ENCODE assay signal across 13 cellular contexts in genomic region chr9:77752566-77752965, GRCh38.
DNase-seq lines count a peak whose midpoint lies in the region; ATAC-seq and TF ChIP-seq lines count a peak whose summit lies in the region.
"Had no signal": no experiment of that assay in that cellular context is flagged by ENCODE, and none has a peak within 500 bp of the region (broad histone marks: within the 10 kb centered on the region; RNA-seq: fewer than 3 reads in every experiment).

No MANE protein-coding gene starts in this region.

- no peak overlapping the region for H3K4me3 ChIP-seq in muscle layer of colon (ENCODE audit: low read depth in 1 of 2, low read length in 2 of 2)
- H3K4me3 ChIP-seq: BLaER1 had no signal

- H3K9me3 ChIP-seq in muscle layer of colon (ENCODE audit: low read length), result no peaks in the 10 kb centered on the region
- H3K9me3 ChIP-seq: BLaER1 had no signal

- peak overlapping the region; percentile 88 for H3K27ac Mint-ChIP-seq in endothelial cell (ENCODE audit: unreplicated experiment)
- no peak overlapping the region for H3K27ac Mint-ChIP-seq in stimulated activated memory B cell treated with anti-CD40 and anti-IgM and Interleukin-4, amounts not matched to agents 10 μg/mL and 1 μg/mL and 100 μg/mL, for 72 hours

- no peak overlapping the region for H3K4me3 Mint-ChIP-seq in endothelial cell (ENCODE audit: unreplicated experiment)
- H3K4me3 Mint-ChIP-seq in stimulated activated memory B cell treated with anti-CD40 and anti-IgM and Interleukin-4, amounts not matched to agents 10 μg/mL and 1 μg/mL and 100 μg/mL, for 72 hours, result no peak overlapping the region
- H3K4me3 Mint-ChIP-seq: naive B cell had no signal

- DNase-seq in AG08395 (ENCODE audit: low spot score), result peak; percentile 55
- peak; percentile 80 for DNase-seq in M059J (ENCODE audit: low read depth)
- no peak for DNase-seq in endothelial cell (ENCODE audit: low spot score)
- DNase-seq in DMS153 treated with DMSO at 0.1 percent for 48 hours (lab: John Stamatoyannopoulos, UW; ENCODE audit: unreplicated experiment), result no peak
- no peak for DNase-seq in retina
- DNase-seq: naive B cell; NCI-H345; RPMI8226; stimulated activated CD4-positive, alpha-beta T cell treated with anti-CD3 and anti-CD28 coated beads, Interleukin-15, amount 100 ng/mL, for 24 hours had no signal

- no peak for TF ChIP-seq CTCF in endothelial cell (IDR thresholded peaks at IDR 0.05; ENCODE audit: unreplicated experiment)

- H3K27ac ChIP-seq in muscle layer of colon (ENCODE audit: low read depth, low read length), result peak overlapping the region; percentile 35
- H3K27ac ChIP-seq: BLaER1 had no signal

- H3K9me3 Mint-ChIP-seq in endothelial cell (ENCODE audit: unreplicated experiment), result no peaks in the 10 kb centered on the region
- peaks cover 4% of the 10 kb centered on the region for H3K9me3 Mint-ChIP-seq in stimulated activated memory B cell treated with anti-CD40 and anti-IgM and Interleukin-4, amounts not matched to agents 10 μg/mL and 1 μg/mL and 100 μg/mL, for 72 hours
- H3K9me3 Mint-ChIP-seq: naive B cell had no signal

- H3K36me3 ChIP-seq in muscle layer of colon (ENCODE audit: insufficient read depth, low read length), result no peaks in the 10 kb centered on the region

- peaks cover 21% of the 10 kb centered on the region for H3K4me1 Mint-ChIP-seq in endothelial cell (ENCODE audit: unreplicated experiment)
- no peaks in the 10 kb centered on the region for H3K4me1 Mint-ChIP-seq in stimulated activated memory B cell treated with anti-CD40 and anti-IgM and Interleukin-4, amounts not matched to agents 10 μg/mL and 1 μg/mL and 100 μg/mL, for 72 hours

- H3K36me3 Mint-ChIP-seq in endothelial cell (ENCODE audit: low read depth, unreplicated experiment), result peaks cover 24% of the 10 kb centered on the region
- no peaks in the 10 kb centered on the region for H3K36me3 Mint-ChIP-seq in stimulated activated memory B cell treated with anti-CD40 and anti-IgM and Interleukin-4, amounts not matched to agents 10 μg/mL and 1 μg/mL and 100 μg/mL, for 72 hours
- H3K36me3 Mint-ChIP-seq: naive B cell had no signal

- no peaks in the 10 kb centered on the region for H3K27me3 ChIP-seq in muscle layer of colon (ENCODE audit: control insufficient read depth in 1 of 2, insufficient read depth in 2 of 2, low read length in 2 of 2)
- H3K27me3 ChIP-seq: BLaER1 had no signal

- H3K9ac ChIP-seq in muscle layer of colon (ENCODE audit: low read length), result no peak overlapping the region
- H3K9ac ChIP-seq: BLaER1 had no signal

- peaks cover 11% of the 10 kb centered on the region for H3K27me3 Mint-ChIP-seq in endothelial cell (ENCODE audit: unreplicated experiment)
- no peaks in the 10 kb centered on the region for H3K27me3 Mint-ChIP-seq in stimulated activated memory B cell treated with anti-CD40 and anti-IgM and Interleukin-4, amounts not matched to agents 10 μg/mL and 1 μg/mL and 100 μg/mL, for 72 hours
- H3K27me3 Mint-ChIP-seq: naive B cell had no signal

- no peak for ATAC-seq in HG03196 (IDR thresholded peaks at IDR 0.05; ENCODE audit: unreplicated experiment)
- ATAC-seq in stimulated activated memory B cell treated with anti-CD40 and anti-IgM and Interleukin-4, amounts not matched to agents 10 μg/mL and 1 μg/mL and 100 μg/mL, for 72 hours, result no peak

- H3K4me1 ChIP-seq in muscle layer of colon (ENCODE audit: insufficient read depth, low read length), result peaks cover 36% of the 10 kb centered on the region
- H3K4me1 ChIP-seq: BLaER1 had no signal

Comparison
In these comparisons a context has a peak if more than half of its experiments do, and no peak if none do; other contexts are left out.
1. DNase-seq: peak in AG08395 (single experiment) and M059J (single experiment); none in endothelial cell (single experiment), DMS153 treated with DMSO at 0.1 percent for 48 hours (single experiment) and retina (single experiment).